ENCODE assay signal across 1 cellular context in genomic region chr2:236889791-236890704, GRCh38.
TF ChIP-seq lines count a peak whose summit lies in the region.

No MANE protein-coding gene starts in this region.

TF ChIP-seq in endothelial cell of umbilical vein, 7 proteins besides CTCF, POLR2A, EP300 and RAD21:
- TF ChIP-seq EZH2 (IDR thresholded peaks at IDR 0.05; ENCODE audit: borderline replicate concordance, low read depth, low read length, severe bottlenecking) (no peak), GATA2 (IDR thresholded peaks at IDR 0.05; ENCODE audit: insufficient read depth, insufficient read length, low read depth, low read length) (no peak)
